1 cellular context compared by ENCODE assay signal in genomic region chr12:110744176-110744575, GRCh38.
TF ChIP-seq lines count a peak whose summit lies in the region.

No MANE protein-coding gene starts in this region.

TF ChIP-seq in SK-N-SH, 30 proteins besides CTCF, POLR2A, EP300 and RAD21 (continued from another document):
- TF ChIP-seq, protein P1, sequence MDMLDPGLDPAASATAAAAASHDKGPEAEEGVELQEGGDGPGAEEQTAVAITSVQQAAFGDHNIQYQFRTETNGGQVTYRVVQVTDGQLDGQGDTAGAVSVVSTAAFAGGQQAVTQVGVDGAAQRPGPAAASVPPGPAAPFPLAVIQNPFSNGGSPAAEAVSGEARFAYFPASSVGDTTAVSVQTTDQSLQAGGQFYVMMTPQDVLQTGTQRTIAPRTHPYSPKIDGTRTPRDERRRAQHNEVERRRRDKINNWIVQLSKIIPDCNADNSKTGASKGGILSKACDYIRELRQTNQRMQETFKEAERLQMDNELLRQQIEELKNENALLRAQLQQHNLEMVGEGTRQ (IDR thresholded peaks at IDR 0.05; ENCODE audit: borderline replicate concordance, low read depth, low read length), result no peak
- peak; percentile 66; the same call in 1 of the 2 replicates for TF ChIP-seq TEAD4 (IDR thresholded peaks at IDR 0.05; ENCODE audit: borderline replicate concordance, insufficient read depth)
